ENCODE assay signal across 9 cellular contexts in the genomic region with DNA sequence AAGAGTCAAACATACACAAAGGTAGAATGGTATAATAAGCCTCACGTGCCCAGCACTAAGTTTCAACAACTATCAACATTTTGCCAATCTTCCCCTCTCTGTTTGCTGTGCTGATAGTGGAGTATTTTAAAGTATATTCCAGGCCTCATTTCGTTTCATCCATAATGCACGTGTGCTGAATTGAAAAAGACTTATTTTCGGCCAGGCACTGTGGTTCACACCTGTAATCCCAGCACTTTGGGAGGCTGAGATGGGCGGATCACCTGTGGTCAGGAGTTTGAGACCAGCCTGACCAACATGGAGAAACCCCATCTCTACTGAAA. TPM values are rescaled to one million over a fixed set of nuclear protein-coding genes. Genes with fewer than 3 reads are reported as not detected.
DNase-seq lines count a peak whose midpoint lies in the region; ATAC-seq and TF ChIP-seq lines count a peak whose summit lies in the region.
"Not testable (repeated sequence)": the region's sequence is repeated elsewhere in the genome, so short reads cannot be mapped to it uniquely, and the experiment has no call there.
"Had no signal": no experiment of that assay in that cellular context is flagged by ENCODE, and none has a peak within 500 bp of the region (broad histone marks: within the 10 kb centered on the region; RNA-seq: fewer than 3 reads in every experiment).

No MANE protein-coding gene starts in this region.

- H3K27ac ChIP-seq in DND-41 (ENCODE audit: low read length); OCI-LY3 (ENCODE audit: low read length); VCaP; right atrium auricular region; neural cell (ENCODE audit: low read length): not testable (repeated sequence)

- TF ChIP-seq CTCF in DND-41 (IDR thresholded peaks at IDR 0.05; ENCODE audit: borderline replicate concordance, extremely low read depth, low read length, poor library complexity, severe bottlenecking); OCI-LY3 (IDR thresholded peaks at IDR 0.05; ENCODE audit: low read depth, low read length); neural cell (IDR thresholded peaks at IDR 0.05; ENCODE audit: poor library complexity, severe bottlenecking): not testable (repeated sequence)
- TF ChIP-seq CTCF in VCaP (conservative IDR thresholded peaks at IDR 0.05): peak; percentile 47
- TF ChIP-seq CTCF in right atrium auricular region (IDR thresholded peaks at IDR 0.05): peak; percentile 4 to 33

- not testable (repeated sequence) for H4K20me1 ChIP-seq in DND-41 (ENCODE audit: insufficient read depth, low read length); OCI-LY3 (ENCODE audit: insufficient read depth, low read length); neural cell (ENCODE audit: insufficient read depth)

- not testable (repeated sequence) for H3K9ac ChIP-seq in DND-41 (ENCODE audit: low read depth, low read length); neural cell (ENCODE audit: low read length)
- peak overlapping the region; percentile 15; the same call in 1 of the 2 replicates for H3K9ac ChIP-seq in OCI-LY3 (ENCODE audit: low read length)

- not testable (repeated sequence) for H3K4me3 Mint-ChIP-seq in activated naive CD4-positive, alpha-beta T cell treated with anti-CD3 and anti-CD28 coated beads, Interleukin-2, amount 50 U/mL, for 24 hours

- not testable (repeated sequence) for H3K4me3 ChIP-seq in DND-41 (ENCODE audit: low read depth in 1 of 2, low read length in 2 of 2); right atrium auricular region; neural cell (ENCODE audit: low read length)
- peak overlapping the region; percentile 54 for H3K4me3 ChIP-seq in OCI-LY3 (ENCODE audit: low read length)

- not testable (repeated sequence) for H3K27me3 Mint-ChIP-seq in activated naive CD4-positive, alpha-beta T cell treated with anti-CD3 and anti-CD28 coated beads, Interleukin-2, amount 50 U/mL, for 24 hours

- H3K4me1 ChIP-seq in DND-41 (ENCODE audit: insufficient read depth, low read length); OCI-LY3 (ENCODE audit: low read length); right atrium auricular region: not testable (repeated sequence)

- not testable (repeated sequence) for H3K79me2 ChIP-seq in DND-41 (ENCODE audit: insufficient read depth, low read length); OCI-LY3 (ENCODE audit: low read length); neural cell (replicated peaks; ENCODE audit: insufficient read depth, low read length)

- peak overlapping the region; percentile 71 for H3K27ac Mint-ChIP-seq in activated naive CD4-positive, alpha-beta T cell treated with anti-CD3 and anti-CD28 coated beads, Interleukin-2, amount 50 U/mL, for 24 hours

- not testable (repeated sequence) for H3K36me3 ChIP-seq in DND-41 (ENCODE audit: insufficient read depth, low read length); OCI-LY3 (replicated peaks; ENCODE audit: low read depth, low read length); right atrium auricular region; neural cell (ENCODE audit: insufficient read depth, low read length)

- H3K27me3 ChIP-seq in DND-41 (ENCODE audit: insufficient read depth, low read length, poor library complexity); OCI-LY3 (ENCODE audit: low read depth, low read length); right atrium auricular region; neural cell (ENCODE audit: insufficient read depth, low read depth, low read length): not testable (repeated sequence)

- H3K9me3 ChIP-seq in DND-41 (ENCODE audit: insufficient read depth, low read length, severe bottlenecking); OCI-LY3 (ENCODE audit: insufficient read depth, low read length); right atrium auricular region; neural cell (ENCODE audit: low read length): not testable (repeated sequence)

- H3K9me2 ChIP-seq in neural cell (ENCODE audit: insufficient read depth, low read length): not testable (repeated sequence)

- not testable (repeated sequence) for TF ChIP-seq EP300 in neural cell (conservative IDR thresholded peaks at IDR 0.05; ENCODE audit: poor library complexity, severe bottlenecking)

- H3K4me1 Mint-ChIP-seq in activated naive CD4-positive, alpha-beta T cell treated with anti-CD3 and anti-CD28 coated beads, Interleukin-2, amount 50 U/mL, for 24 hours: peaks cover 13% of the 10 kb centered on the region

- not testable (repeated sequence) for H3K4me2 ChIP-seq in DND-41 (ENCODE audit: insufficient read depth, low read length); neural cell (ENCODE audit: low read length)
- H3K4me2 ChIP-seq in OCI-LY3 (ENCODE audit: low read length): peak overlapping the region; percentile 53

- H3K9me3 Mint-ChIP-seq in activated naive CD4-positive, alpha-beta T cell treated with anti-CD3 and anti-CD28 coated beads, Interleukin-2, amount 50 U/mL, for 24 hours: not testable (repeated sequence)

- H3F3A ChIP-seq in neural cell (ENCODE audit: insufficient read depth, low read length, poor library complexity, severe bottlenecking): not testable (repeated sequence)

- not testable (repeated sequence) for TF ChIP-seq RAD21 in neural cell (conservative IDR thresholded peaks at IDR 0.05)

- H2AFZ ChIP-seq in DND-41 (ENCODE audit: low read depth, low read length): 0 out of 2 replicates have a peak overlapping the region, but pooled peaks have one; percentile 1
- peak overlapping the region; percentile 32; the same call in 1 of the 2 replicates for H2AFZ ChIP-seq in OCI-LY3 (ENCODE audit: low read depth, low read length)
- not testable (repeated sequence) for H2AFZ ChIP-seq in neural cell (ENCODE audit: low read depth, low read length)

- DNase-seq in DND-41; right atrium auricular region (ENCODE audit: low spot score): not testable (repeated sequence)

- not testable (repeated sequence) for H3K36me3 Mint-ChIP-seq in activated naive CD4-positive, alpha-beta T cell treated with anti-CD3 and anti-CD28 coated beads, Interleukin-2, amount 50 U/mL, for 24 hours

- ATAC-seq in DND-41 (ENCODE audit: insufficient read depth, low read depth): not testable (repeated sequence)

TF ChIP-seq in neural cell, 6 proteins besides CTCF, POLR2A, EP300 and RAD21:
- TF ChIP-seq MXI1 (conservative IDR thresholded peaks at IDR 0.05; ENCODE audit: poor library complexity, severe bottlenecking) (peak; percentile 23), SMC3 (conservative IDR thresholded peaks at IDR 0.05; ENCODE audit: poor library complexity) (peak; percentile 3)

RNA-seq across cellular contexts. Expression of gene PDIK1L, which starts 6.4 kb away (rescaled TPM):
- total RNA-seq in right atrium auricular region: 1 to 10 TPM; 3.0 to 3.4 TPM
- polyA plus RNA-seq in neural cell: 41.3 and 44.9 TPM in 2 replicates
- 103 and 112 TPM in 2 replicates for polyA minus RNA-seq in neural cell

RNA-seq across cellular contexts. Expression of gene TRIM63, which starts 37.8 kb away (rescaled TPM):
- total RNA-seq in right atrium auricular region: 100 to 1,000 TPM; 118 to 151 TPM
- not detected in 2 replicates for polyA plus RNA-seq in neural cell
- polyA minus RNA-seq in neural cell: not detected in 2 replicates
- total RNA-seq: CD4-positive, CD25-positive, alpha-beta regulatory T cell; PC-9 had no signal
- polyA plus RNA-seq: CD4-positive, CD25-positive, alpha-beta regulatory T cell had no signal

RNA-seq across cellular contexts. Expression of gene FAM110D, which starts 53.7 kb away (rescaled TPM):
- total RNA-seq in right atrium auricular region: 1 to 10 TPM; 3.8 to 4.3 TPM
- 0.31 and 0.48 TPM in 2 replicates for polyA plus RNA-seq in neural cell
- 0.24 TPM in 1 of 2 replicates, not detected in the other for polyA minus RNA-seq in neural cell
- total RNA-seq: CD4-positive, CD25-positive, alpha-beta regulatory T cell; HT-29; PC-9 had no signal
- polyA plus RNA-seq: CD4-positive, CD25-positive, alpha-beta regulatory T cell had no signal

RNA-seq across cellular contexts. Expression of gene SLC30A2, which starts 59.3 kb away (rescaled TPM):
- total RNA-seq in right atrium auricular region: under 1 TPM; 0.22 to 0.63 TPM
- 0.28 and 0.46 TPM in 2 replicates for polyA plus RNA-seq in neural cell
- 0.49 TPM in 1 of 2 replicates, not detected in the other for polyA minus RNA-seq in neural cell
- total RNA-seq: CD4-positive, CD25-positive, alpha-beta regulatory T cell; PC-9 had no signal
